In genomic region chr10:100744980-100745881, GRCh38 we compare ENCODE assay signal across 1 cellular context.
TF ChIP-seq lines count a peak whose summit lies in the region.

PAX2 (plus strand) TSS chr10:100745582; CDS start chr10:100746261, 679 bp downstream.

TF ChIP-seq in SK-N-SH, 30 proteins besides CTCF, POLR2A, EP300 and RAD21 (continued from another document):
- TF ChIP-seq ZBTB33 (IDR thresholded peaks at IDR 0.05; ENCODE audit: borderline replicate concordance, low read depth) (no peak), GABPA (IDR thresholded peaks at IDR 0.05; ENCODE audit: low read depth) (no peak), FOXJ3 (CRISPR knock-in tag; IDR thresholded peaks at IDR 0.05) (no peak), CHD2 (IDR thresholded peaks at IDR 0.05; ENCODE audit: low read length, partially characterized antibody) (no peak), TCF12 (IDR thresholded peaks at IDR 0.05) (no peak), TAF1 (IDR thresholded peaks at IDR 0.05; ENCODE audit: borderline replicate concordance, low read depth, low read length) (no peak), RXRA (IDR thresholded peaks at IDR 0.05; ENCODE audit: borderline replicate concordance, low read depth) (no peak)
- TF ChIP-seq, protein P1, sequence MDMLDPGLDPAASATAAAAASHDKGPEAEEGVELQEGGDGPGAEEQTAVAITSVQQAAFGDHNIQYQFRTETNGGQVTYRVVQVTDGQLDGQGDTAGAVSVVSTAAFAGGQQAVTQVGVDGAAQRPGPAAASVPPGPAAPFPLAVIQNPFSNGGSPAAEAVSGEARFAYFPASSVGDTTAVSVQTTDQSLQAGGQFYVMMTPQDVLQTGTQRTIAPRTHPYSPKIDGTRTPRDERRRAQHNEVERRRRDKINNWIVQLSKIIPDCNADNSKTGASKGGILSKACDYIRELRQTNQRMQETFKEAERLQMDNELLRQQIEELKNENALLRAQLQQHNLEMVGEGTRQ (IDR thresholded peaks at IDR 0.05; ENCODE audit: borderline replicate concordance, low read depth, low read length): no peak
